ENCODE assay signal across 9 cellular contexts in the genomic region with DNA sequence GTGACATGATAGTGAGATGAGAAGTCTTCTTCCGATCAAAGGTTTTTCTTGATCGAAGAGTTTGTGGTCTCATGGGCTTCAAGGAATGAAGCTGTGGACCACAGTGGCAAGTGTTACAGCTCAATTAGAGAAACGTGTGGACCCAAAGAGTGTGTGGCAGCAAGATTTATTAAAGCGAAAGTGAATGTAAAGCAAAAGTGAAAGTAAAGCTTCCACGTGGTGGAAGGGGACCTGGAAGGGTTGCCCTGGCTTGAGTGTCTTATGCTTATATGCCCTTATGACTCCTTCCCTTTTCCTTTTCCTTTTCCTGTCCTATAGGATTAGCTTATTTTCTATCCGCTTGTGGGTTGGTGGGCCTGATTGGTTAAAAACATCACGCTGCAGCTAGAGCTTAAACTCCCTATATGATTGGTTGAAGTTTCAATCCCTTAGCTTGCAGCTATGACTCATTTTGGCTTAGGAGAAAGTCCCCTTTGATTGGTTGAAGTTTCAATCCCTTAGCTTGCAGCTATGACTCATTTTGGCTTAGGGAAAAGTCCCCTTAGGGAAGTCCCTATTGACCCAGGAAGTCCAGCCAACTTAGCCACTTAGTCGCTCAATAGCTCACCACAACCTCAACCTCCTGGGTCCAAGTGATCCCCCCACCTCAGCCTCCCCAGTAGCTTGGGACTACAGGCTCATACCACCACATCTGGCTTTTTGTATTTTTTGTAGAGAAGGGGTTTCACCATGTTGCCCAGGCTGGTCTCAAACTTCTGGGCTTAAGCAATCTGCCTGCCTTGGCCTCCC. TPM values are rescaled to one million over a fixed set of nuclear protein-coding genes. Genes with fewer than 3 reads are reported as not detected.
A peak's percentile ranks its signal among the peaks of the same experiment; 100 is the strongest.
DNase-seq lines count a peak whose midpoint lies in the region; ATAC-seq and TF ChIP-seq lines count a peak whose summit lies in the region.
"Had no signal": no experiment of that assay in that cellular context is flagged by ENCODE, and none has a peak within 500 bp of the region (broad histone marks: within the 10 kb centered on the region; RNA-seq: fewer than 3 reads in every experiment).

No MANE protein-coding gene starts in this region.

- H3K4me1 ChIP-seq in fibroblast of lung (ENCODE audit: control insufficient read depth, extremely low read depth, insufficient read depth, low read length): no peaks in the 10 kb centered on the region

- no peak for TF ChIP-seq CTCF in fibroblast of lung (conservative IDR thresholded peaks at IDR 0.05 in 1 of 2, IDR thresholded peaks at IDR 0.05 in 1 of 2; ENCODE audit: low read depth in 1 of 2, low read length in 2 of 2)

- ATAC-seq in HG03521 (IDR thresholded peaks at IDR 0.05; ENCODE audit: unreplicated experiment): peak; percentile 58
- ATAC-seq: body of pancreas had no signal

- H4K20me1 ChIP-seq in fibroblast of lung (ENCODE audit: control insufficient read depth, extremely low read depth, insufficient read depth, low read length): no peaks in the 10 kb centered on the region

- DNase-seq in SKM-1 treated with dmso at 0.1 percent for 144 hours (lab: John Stamatoyannopoulos, UW; ENCODE audit: unreplicated experiment) (peak; percentile 21), SKM-1 (lab: John Stamatoyannopoulos, UW; ENCODE audit: unreplicated experiment) (no peak), fibroblast of lung (ENCODE audit: low read depth in 2 of 2) (peak; percentile 27 to 32), NCI-H1048 (lab: John Stamatoyannopoulos, UW) (no peak), NCI-H1436 treated with DMSO at 0.1 percent for 48 hours (lab: John Stamatoyannopoulos, UW) (no peak)
- peak; percentile 38 for DNase-seq in activated CD4-positive, CD25-positive, alpha-beta regulatory T cell treated with anti-CD3 and anti-CD28 coated beads, Interleukin-2, amount 50 U/mL, for 72 hours
- peak; percentile 28 for DNase-seq in stimulated activated CD8-positive, alpha-beta memory T cell treated with anti-CD3 and anti-CD28 coated beads, Interleukin-12 subunit alpha, Interleukin-12 subunit beta, amount 100 ng/mL, for 4 hours (ENCODE audit: low read depth)

- no peaks in the 10 kb centered on the region for H3K36me3 ChIP-seq in fibroblast of lung (ENCODE audit: control insufficient read depth, insufficient read depth, low read length)

- H2AFZ ChIP-seq in fibroblast of lung (ENCODE audit: low read length): peak overlapping the region; percentile 17

- no peak overlapping the region for H3K27ac ChIP-seq in fibroblast of lung (ENCODE audit: insufficient read depth, low read length)
- H3K27ac ChIP-seq: body of pancreas had no signal

- no peaks in the 10 kb centered on the region for H3K79me2 ChIP-seq in fibroblast of lung (ENCODE audit: control insufficient read depth, insufficient read depth, low read length)

- no peaks in the 10 kb centered on the region for H3K9me3 ChIP-seq in fibroblast of lung (ENCODE audit: control insufficient read depth, insufficient read depth, low read depth, low read length)
- H3K9me3 ChIP-seq: body of pancreas had no signal

- H3K4me3 ChIP-seq in fibroblast of lung (replicated peaks in 1 of 4; ENCODE audit: control extremely low read depth in 1 of 4, insufficient read depth in 1 of 4, low read depth in 3 of 4, low read length in 4 of 4): no peak overlapping the region
- H3K4me3 ChIP-seq: body of pancreas had no signal

- H3K4me2 ChIP-seq in fibroblast of lung (ENCODE audit: extremely low read depth, insufficient read depth, low read length): no peak overlapping the region

- H3K9ac ChIP-seq in fibroblast of lung (ENCODE audit: insufficient read depth, low read length): no peak overlapping the region

- no peaks in the 10 kb centered on the region for H3K27me3 ChIP-seq in fibroblast of lung (ENCODE audit: control insufficient read depth, insufficient read depth, low read length)
- H3K27me3 ChIP-seq: body of pancreas had no signal

RNA-seq across cellular contexts. Expression of a gene that starts 34.7 kb away (rescaled TPM):
- total RNA-seq in fibroblast of lung: 75.8 and 105 TPM in 2 replicates
- 109 and 128 TPM in 2 replicates for polyA plus RNA-seq in fibroblast of lung
- 232 and 280 TPM in 2 replicates for polyA plus RNA-seq in fibroblast of lung (2012)
- 104 and 125 TPM in 2 replicates for polyA minus RNA-seq in fibroblast of lung (ENCODE audit: low replicate concordance)

Comparison
In these comparisons a context has a peak if more than half of its experiments do, and no peak if none do; other contexts are left out.
1. DNase-seq: peak in SKM-1 treated with dmso at 0.1 percent for 144 hours (single experiment), activated CD4-positive, CD25-positive, alpha-beta regulatory T cell treated with anti-CD3 and anti-CD28 coated beads, Interleukin-2, amount 50 U/mL, for 72 hours (single experiment), fibroblast of lung (2 of 2) and stimulated activated CD8-positive, alpha-beta memory T cell treated with anti-CD3 and anti-CD28 coated beads, Interleukin-12 subunit alpha, Interleukin-12 subunit beta, amount 100 ng/mL, for 4 hours (single experiment); none in SKM-1 (single experiment), NCI-H1048 (single experiment) and NCI-H1436 treated with DMSO at 0.1 percent for 48 hours (single experiment).